1 cellular context compared by ENCODE assay signal in the genomic region with DNA sequence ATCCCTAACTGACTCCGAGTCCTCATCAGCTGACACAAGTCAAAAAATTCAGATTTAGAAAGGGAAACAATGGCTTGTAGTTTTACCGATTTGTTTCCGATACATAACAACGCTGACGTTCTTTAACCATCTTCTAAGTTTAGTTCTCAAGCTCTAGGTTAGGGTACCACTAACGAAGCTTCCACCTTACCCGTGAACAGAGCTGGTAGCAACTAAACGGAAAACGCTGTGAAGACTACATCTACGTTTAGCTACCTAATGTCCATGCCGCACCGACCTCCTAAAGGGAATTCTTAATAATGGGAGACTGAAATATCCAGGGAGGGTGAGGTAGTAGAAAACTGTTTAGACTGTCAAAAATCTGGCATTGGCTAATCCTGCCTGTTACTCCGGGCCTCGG.
TF ChIP-seq lines count a peak whose summit lies in the region.

No MANE protein-coding gene starts in this region.

TF ChIP-seq in HepG2, 621 proteins besides CTCF, POLR2A, EP300 and RAD21:
- TF ChIP-seq ZNF232 (CRISPR knock-in tag; IDR thresholded peaks at IDR 0.05; ENCODE audit: borderline replicate concordance) (peak; percentile 95), PRMT3 (CRISPR knock-in tag; IDR thresholded peaks at IDR 0.05; ENCODE audit: borderline replicate concordance, low read depth) (no peak)
